Comparison of ENCODE assay signal across 1 cellular context in the genomic region with DNA sequence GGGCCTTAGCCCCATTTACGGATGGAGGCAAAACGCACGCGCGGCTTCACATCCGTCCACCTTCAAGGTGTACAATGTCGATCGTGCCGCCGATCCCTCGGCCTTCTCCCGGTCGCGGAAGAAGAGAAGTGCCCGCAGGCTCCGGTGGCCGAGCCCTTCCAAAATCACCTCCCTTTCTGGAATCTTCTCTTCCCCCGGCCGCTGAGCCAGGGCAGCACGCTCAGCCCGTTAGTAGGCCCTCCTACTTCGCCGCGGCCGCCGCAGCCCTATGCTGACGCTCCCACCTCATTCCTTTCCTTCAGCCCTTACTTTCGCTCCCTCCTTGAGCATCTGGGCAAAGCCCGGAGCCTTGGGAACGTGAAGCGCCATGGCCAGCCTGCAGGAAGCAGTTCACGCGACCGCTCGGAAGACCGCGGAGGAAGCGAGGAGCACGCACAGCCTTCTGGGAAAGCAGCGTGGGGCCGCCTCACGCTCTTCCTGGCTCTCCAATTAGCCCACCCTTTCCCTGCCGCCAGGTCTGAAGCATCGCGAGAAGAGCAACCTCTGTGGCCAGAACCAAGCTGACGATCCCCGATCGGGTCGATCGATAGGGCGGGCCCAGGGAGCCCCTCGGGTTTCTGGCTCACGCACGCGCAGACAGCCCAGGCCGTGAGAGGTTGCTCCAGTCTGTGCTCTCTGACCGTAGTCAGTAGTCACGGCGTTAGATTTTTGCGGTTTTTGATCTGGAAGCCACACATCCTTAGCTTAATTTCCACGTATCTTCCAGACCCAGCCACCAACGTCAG.
TF ChIP-seq lines count a peak whose summit lies in the region.

A gene with protein sequence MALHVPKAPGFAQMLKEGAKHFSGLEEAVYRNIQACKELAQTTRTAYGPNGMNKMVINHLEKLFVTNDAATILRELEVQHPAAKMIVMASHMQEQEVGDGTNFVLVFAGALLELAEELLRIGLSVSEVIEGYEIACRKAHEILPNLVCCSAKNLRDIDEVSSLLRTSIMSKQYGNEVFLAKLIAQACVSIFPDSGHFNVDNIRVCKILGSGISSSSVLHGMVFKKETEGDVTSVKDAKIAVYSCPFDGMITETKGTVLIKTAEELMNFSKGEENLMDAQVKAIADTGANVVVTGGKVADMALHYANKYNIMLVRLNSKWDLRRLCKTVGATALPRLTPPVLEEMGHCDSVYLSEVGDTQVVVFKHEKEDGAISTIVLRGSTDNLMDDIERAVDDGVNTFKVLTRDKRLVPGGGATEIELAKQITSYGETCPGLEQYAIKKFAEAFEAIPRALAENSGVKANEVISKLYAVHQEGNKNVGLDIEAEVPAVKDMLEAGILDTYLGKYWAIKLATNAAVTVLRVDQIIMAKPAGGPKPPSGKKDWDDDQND (minus strand): TSS at position 427 of the 785 bp plus-strand sequence. CDS start 58 bp downstream, at position 369.

TF ChIP-seq in HepG2, 621 proteins besides CTCF, POLR2A, EP300 and RAD21 (continued from another document and continues in another):
- TF ChIP-seq, protein P1, sequence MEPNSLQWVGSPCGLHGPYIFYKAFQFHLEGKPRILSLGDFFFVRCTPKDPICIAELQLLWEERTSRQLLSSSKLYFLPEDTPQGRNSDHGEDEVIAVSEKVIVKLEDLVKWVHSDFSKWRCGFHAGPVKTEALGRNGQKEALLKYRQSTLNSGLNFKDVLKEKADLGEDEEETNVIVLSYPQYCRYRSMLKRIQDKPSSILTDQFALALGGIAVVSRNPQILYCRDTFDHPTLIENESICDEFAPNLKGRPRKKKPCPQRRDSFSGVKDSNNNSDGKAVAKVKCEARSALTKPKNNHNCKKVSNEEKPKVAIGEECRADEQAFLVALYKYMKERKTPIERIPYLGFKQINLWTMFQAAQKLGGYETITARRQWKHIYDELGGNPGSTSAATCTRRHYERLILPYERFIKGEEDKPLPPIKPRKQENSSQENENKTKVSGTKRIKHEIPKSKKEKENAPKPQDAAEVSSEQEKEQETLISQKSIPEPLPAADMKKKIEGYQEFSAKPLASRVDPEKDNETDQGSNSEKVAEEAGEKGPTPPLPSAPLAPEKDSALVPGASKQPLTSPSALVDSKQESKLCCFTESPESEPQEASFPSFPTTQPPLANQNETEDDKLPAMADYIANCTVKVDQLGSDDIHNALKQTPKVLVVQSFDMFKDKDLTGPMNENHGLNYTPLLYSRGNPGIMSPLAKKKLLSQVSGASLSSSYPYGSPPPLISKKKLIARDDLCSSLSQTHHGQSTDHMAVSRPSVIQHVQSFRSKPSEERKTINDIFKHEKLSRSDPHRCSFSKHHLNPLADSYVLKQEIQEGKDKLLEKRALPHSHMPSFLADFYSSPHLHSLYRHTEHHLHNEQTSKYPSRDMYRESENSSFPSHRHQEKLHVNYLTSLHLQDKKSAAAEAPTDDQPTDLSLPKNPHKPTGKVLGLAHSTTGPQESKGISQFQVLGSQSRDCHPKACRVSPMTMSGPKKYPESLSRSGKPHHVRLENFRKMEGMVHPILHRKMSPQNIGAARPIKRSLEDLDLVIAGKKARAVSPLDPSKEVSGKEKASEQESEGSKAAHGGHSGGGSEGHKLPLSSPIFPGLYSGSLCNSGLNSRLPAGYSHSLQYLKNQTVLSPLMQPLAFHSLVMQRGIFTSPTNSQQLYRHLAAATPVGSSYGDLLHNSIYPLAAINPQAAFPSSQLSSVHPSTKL (CRISPR knock-in tag; IDR thresholded peaks at IDR 0.05), result peak; percentile 56
- no peak for TF ChIP-seq ISX (CRISPR knock-in tag; conservative IDR thresholded peaks at IDR 0.05)
- TF ChIP-seq CREBL2 (CRISPR knock-in tag; IDR thresholded peaks at IDR 0.05; ENCODE audit: borderline replicate concordance), result 0 out of 2 replicates have a peak, but pooled peaks have one; percentile 67
- TF ChIP-seq ZBTB1 (CRISPR knock-in tag; IDR thresholded peaks at IDR 0.05; ENCODE audit: borderline replicate concordance), result no peak
- TF ChIP-seq ZZZ3 (CRISPR knock-in tag; IDR thresholded peaks at IDR 0.05; ENCODE audit: borderline replicate concordance), result peak; percentile 85
- TF ChIP-seq ZNF280B (CRISPR knock-in tag; IDR thresholded peaks at IDR 0.05; ENCODE audit: borderline replicate concordance), result peak; percentile 98
- peak; percentile 99 for TF ChIP-seq PHF8 (CRISPR knock-in tag; IDR thresholded peaks at IDR 0.05)
- TF ChIP-seq HNRNPLL (IDR thresholded peaks at IDR 0.05; ENCODE audit: low read depth, low read length, poor library complexity, severe bottlenecking), result peak; percentile 82
- TF ChIP-seq ZFP36L2 (CRISPR knock-in tag; IDR thresholded peaks at IDR 0.05), result no peak
- peak; percentile 95 for TF ChIP-seq ASH2L (IDR thresholded peaks at IDR 0.05; ENCODE audit: insufficient read length, low read depth, low read length)
- TF ChIP-seq ZNF224 (CRISPR knock-in tag; IDR thresholded peaks at IDR 0.05), result peak; percentile 88; the same call in 1 of the 2 replicates
- 0 out of 2 replicates have a peak, but pooled peaks have one; percentile 20 for TF ChIP-seq ZNF383 (CRISPR knock-in tag; IDR thresholded peaks at IDR 0.05; ENCODE audit: borderline replicate concordance)
- TF ChIP-seq KDM2A (CRISPR knock-in tag; IDR thresholded peaks at IDR 0.05; ENCODE audit: borderline replicate concordance, low read depth), result peak; percentile 91
- TF ChIP-seq ZNF883 (CRISPR knock-in tag; IDR thresholded peaks at IDR 0.05; ENCODE audit: not compliant biosample characterization), result peak; percentile 93
- TF ChIP-seq ZNF598 (CRISPR knock-in tag; IDR thresholded peaks at IDR 0.05; ENCODE audit: borderline replicate concordance), result peak; percentile 68; the same call in 1 of the 2 replicates
- TF ChIP-seq THAP11 (CRISPR knock-in tag; IDR thresholded peaks at IDR 0.05), result peak; percentile 94
- TF ChIP-seq, protein P2, sequence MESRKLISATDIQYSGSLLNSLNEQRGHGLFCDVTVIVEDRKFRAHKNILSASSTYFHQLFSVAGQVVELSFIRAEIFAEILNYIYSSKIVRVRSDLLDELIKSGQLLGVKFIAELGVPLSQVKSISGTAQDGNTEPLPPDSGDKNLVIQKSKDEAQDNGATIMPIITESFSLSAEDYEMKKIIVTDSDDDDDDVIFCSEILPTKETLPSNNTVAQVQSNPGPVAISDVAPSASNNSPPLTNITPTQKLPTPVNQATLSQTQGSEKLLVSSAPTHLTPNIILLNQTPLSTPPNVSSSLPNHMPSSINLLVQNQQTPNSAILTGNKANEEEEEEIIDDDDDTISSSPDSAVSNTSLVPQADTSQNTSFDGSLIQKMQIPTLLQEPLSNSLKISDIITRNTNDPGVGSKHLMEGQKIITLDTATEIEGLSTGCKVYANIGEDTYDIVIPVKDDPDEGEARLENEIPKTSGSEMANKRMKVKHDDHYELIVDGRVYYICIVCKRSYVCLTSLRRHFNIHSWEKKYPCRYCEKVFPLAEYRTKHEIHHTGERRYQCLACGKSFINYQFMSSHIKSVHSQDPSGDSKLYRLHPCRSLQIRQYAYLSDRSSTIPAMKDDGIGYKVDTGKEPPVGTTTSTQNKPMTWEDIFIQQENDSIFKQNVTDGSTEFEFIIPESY (CRISPR knock-in tag; IDR thresholded peaks at IDR 0.05), result no peak
- no peak for TF ChIP-seq SMYD3 (CRISPR knock-in tag; IDR thresholded peaks at IDR 0.05)
- peak; percentile 40; the same call in 1 of the 2 replicates for TF ChIP-seq PRMT3 (CRISPR knock-in tag; IDR thresholded peaks at IDR 0.05; ENCODE audit: borderline replicate concordance, low read depth)
- no peak for TF ChIP-seq ZMYM3 (CRISPR knock-in tag; IDR thresholded peaks at IDR 0.05)
- TF ChIP-seq GTF2F1 (IDR thresholded peaks at IDR 0.05; ENCODE audit: low read length), result no peak
- TF ChIP-seq, protein P3, sequence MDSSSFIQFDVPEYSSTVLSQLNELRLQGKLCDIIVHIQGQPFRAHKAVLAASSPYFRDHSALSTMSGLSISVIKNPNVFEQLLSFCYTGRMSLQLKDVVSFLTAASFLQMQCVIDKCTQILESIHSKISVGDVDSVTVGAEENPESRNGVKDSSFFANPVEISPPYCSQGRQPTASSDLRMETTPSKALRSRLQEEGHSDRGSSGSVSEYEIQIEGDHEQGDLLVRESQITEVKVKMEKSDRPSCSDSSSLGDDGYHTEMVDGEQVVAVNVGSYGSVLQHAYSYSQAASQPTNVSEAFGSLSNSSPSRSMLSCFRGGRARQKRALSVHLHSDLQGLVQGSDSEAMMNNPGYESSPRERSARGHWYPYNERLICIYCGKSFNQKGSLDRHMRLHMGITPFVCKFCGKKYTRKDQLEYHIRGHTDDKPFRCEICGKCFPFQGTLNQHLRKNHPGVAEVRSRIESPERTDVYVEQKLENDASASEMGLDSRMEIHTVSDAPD (CRISPR knock-in tag; IDR thresholded peaks at IDR 0.05), result no peak; the same call in 1 of the 2 replicates
- TF ChIP-seq CC2D1A (CRISPR knock-in tag; IDR thresholded peaks at IDR 0.05), result no peak
- TF ChIP-seq, protein P4, sequence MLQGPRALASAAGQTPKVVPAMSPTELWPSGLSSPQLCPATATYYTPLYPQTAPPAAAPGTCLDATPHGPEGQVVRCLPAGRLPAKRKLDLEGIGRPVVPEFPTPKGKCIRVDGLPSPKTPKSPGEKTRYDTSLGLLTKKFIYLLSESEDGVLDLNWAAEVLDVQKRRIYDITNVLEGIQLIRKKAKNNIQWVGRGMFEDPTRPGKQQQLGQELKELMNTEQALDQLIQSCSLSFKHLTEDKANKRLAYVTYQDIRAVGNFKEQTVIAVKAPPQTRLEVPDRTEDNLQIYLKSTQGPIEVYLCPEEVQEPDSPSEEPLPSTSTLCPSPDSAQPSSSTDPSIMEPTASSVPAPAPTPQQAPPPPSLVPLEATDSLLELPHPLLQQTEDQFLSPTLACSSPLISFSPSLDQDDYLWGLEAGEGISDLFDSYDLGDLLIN (CRISPR knock-in tag; IDR thresholded peaks at IDR 0.05; ENCODE audit: borderline replicate concordance), result 0 out of 2 replicates have a peak, but pooled peaks have one; percentile 80
- peak; percentile 79 for TF ChIP-seq HIVEP1 (CRISPR knock-in tag; IDR thresholded peaks at IDR 0.05)
- peak; percentile 92 for TF ChIP-seq KDM5B (CRISPR knock-in tag; IDR thresholded peaks at IDR 0.05; ENCODE audit: borderline replicate concordance)
- no peak for TF ChIP-seq ZBTB49 (CRISPR knock-in tag; IDR thresholded peaks at IDR 0.05; ENCODE audit: borderline replicate concordance)
- peak; percentile 73 for TF ChIP-seq ZMAT3 (CRISPR knock-in tag; conservative IDR thresholded peaks at IDR 0.05)
- TF ChIP-seq RFX3 (CRISPR knock-in tag; IDR thresholded peaks at IDR 0.05), result 0 out of 2 replicates have a peak, but pooled peaks have one; percentile 13
- TF ChIP-seq ZBTB26 (CRISPR knock-in tag; IDR thresholded peaks at IDR 0.05; ENCODE audit: borderline replicate concordance), result peak; percentile 75
- peak; percentile 77 for TF ChIP-seq AGO2 (optimal IDR thresholded peaks at IDR 0.05; ENCODE audit: low read depth, low read length)
- 0 out of 2 replicates have a peak, but pooled peaks have one; percentile 82 for TF ChIP-seq ZNF724P (CRISPR knock-in tag; IDR thresholded peaks at IDR 0.05; ENCODE audit: borderline replicate concordance)
- TF ChIP-seq THAP7 (CRISPR knock-in tag; IDR thresholded peaks at IDR 0.05), result 0 out of 2 replicates have a peak, but pooled peaks have one; percentile 73
- peak; percentile 45; the same call in 1 of the 2 replicates for TF ChIP-seq SP1 (IDR thresholded peaks at IDR 0.05)
- TF ChIP-seq SP1 (CRISPR knock-in tag; IDR thresholded peaks at IDR 0.05), result peak; percentile 85
